In genomic region chr18:78849458-78849857, GRCh38 we compare ENCODE assay signal across 33 cellular contexts.
DNase-seq lines count a peak whose midpoint lies in the region; ATAC-seq, FAIRE-seq and TF ChIP-seq lines count a peak whose summit lies in the region.
"Had no signal": no experiment of that assay in that cellular context is flagged by ENCODE, and none has a peak within 500 bp of the region (broad histone marks: within the 10 kb centered on the region; RNA-seq: fewer than 3 reads in every experiment).

No MANE protein-coding gene starts in this region.

- WGBS in HepG2 (ENCODE audit: low lambda C conversion rate): 0% methylated on average over 2 of the region's 2 CpGs
- no CpG with 5 or more reads among the region's 2 CpGs for WGBS in right lobe of liver (ENCODE audit: insufficient coverage, low coverage, low lambda C conversion rate, missing lambda C conversion rate)
- WGBS in esophagus muscularis mucosa: 65% methylated on average over 2 of the region's 2 CpGs

- POLR2A ChIA-PET in HepG2 (lab: Yijun Ruan, JAX): no interaction called here

- H3K27me3 ChIP-seq in HepG2 (ENCODE audit: control insufficient read depth in 1 of 2, insufficient read depth in 2 of 2, low read length in 2 of 2): no peaks in the 10 kb centered on the region; a peak in 1 of 5 replicates
- no peaks in the 10 kb centered on the region for H3K27me3 ChIP-seq in right lobe of liver
- H3K27me3 ChIP-seq in esophagus muscularis mucosa: peaks cover 0 to 3% (median under 1%) of the 10 kb centered on the region in 4 donors
- H3K27me3 ChIP-seq: BE2C; BLaER1; BLaER1 treated with 17β-estradiol and CSF1 and Interleukin-3, amounts not matched to agents 10 nM and 100 nM had no signal

- H3K36me3 ChIP-seq in HepG2 (replicated peaks in 1 of 2; ENCODE audit: control insufficient read depth in 1 of 2, insufficient read depth in 2 of 2, low read length in 2 of 2): no peaks in the 10 kb centered on the region
- no peaks in the 10 kb centered on the region for H3K36me3 ChIP-seq in right lobe of liver
- H3K36me3 ChIP-seq in esophagus muscularis mucosa: no peaks in the 10 kb centered on the region
- H3K36me3 ChIP-seq: BE2C; BLaER1; BLaER1 treated with 17β-estradiol and CSF1 and Interleukin-3, amounts not matched to agents 10 nM and 100 nM had no signal

- FAIRE-seq in HepG2 (lab: Jason Lieb, UNC): no peak
- FAIRE-seq: A204.1, A549, D721Med had no signal

- H3K27ac ChIP-seq in HepG2 (ENCODE audit: extremely low read length, insufficient read depth, low read length) (no peak overlapping the region), right lobe of liver (no peak overlapping the region), esophagus muscularis mucosa (replicated peaks in 1 of 4) (no peak overlapping the region)
- H3K27ac ChIP-seq: 22Rv1; A549; BLaER1; BLaER1 treated with 17β-estradiol and CSF1 and Interleukin-3, amounts not matched to agents 10 nM and 100 nM; C4-2B had no signal

- no peaks in the 10 kb centered on the region for H3K4me1 ChIP-seq in HepG2 (ENCODE audit: insufficient read depth, low read length)
- no peaks in the 10 kb centered on the region for H3K4me1 ChIP-seq in right lobe of liver
- H3K4me1 ChIP-seq in esophagus muscularis mucosa: no peaks in the 10 kb centered on the region
- H3K4me1 ChIP-seq: A549; BE2C; BLaER1; BLaER1 treated with 17β-estradiol and CSF1 and Interleukin-3, amounts not matched to agents 10 nM and 100 nM; Caco-2 had no signal

- TF ChIP-seq CTCF in HepG2 (CRISPR knock-in tag; IDR thresholded peaks at IDR 0.05): no peak
- no peak for TF ChIP-seq CTCF in right lobe of liver (IDR thresholded peaks at IDR 0.05)
- TF ChIP-seq CTCF in esophagus muscularis mucosa (IDR thresholded peaks at IDR 0.05): no peak

- no peak for TF ChIP-seq EP300 in HepG2 (IDR thresholded peaks at IDR 0.05; ENCODE audit: low read depth in 2 of 2, low read length in 2 of 2)
- no peak for TF ChIP-seq EP300 in HepG2 (CRISPR knock-in tag; IDR thresholded peaks at IDR 0.05; ENCODE audit: borderline replicate concordance)
- no peak for TF ChIP-seq EP300 in esophagus muscularis mucosa (IDR thresholded peaks at IDR 0.05)

- intact Hi-C loops in HepG2 (cut with micrococcal nuclease; ENCODE audit: unreplicated experiment): no loop called here
- intact Hi-C loops in right lobe of liver (cut with DNase I): no loop called here
- intact Hi-C loops in esophagus muscularis mucosa (cut with DNase I): no loop called here

- H4K20me1 ChIP-seq in HepG2 (ENCODE audit: insufficient read depth, low read length): no peaks in the 10 kb centered on the region
- H4K20me1 ChIP-seq: BLaER1; BLaER1 treated with 17β-estradiol and CSF1 and Interleukin-3, amounts not matched to agents 10 nM and 100 nM had no signal

- TF ChIP-seq RAD21 in HepG2 (CRISPR knock-in tag; IDR thresholded peaks at IDR 0.05): no peak

- DNase-seq in HepG2 (ENCODE audit: low spot score): no peak
- DNase-seq in right lobe of liver: no peak
- DNase-seq in D341Med (ENCODE audit: low spot score): peak; percentile 8
- DNase-seq in esophagus muscularis mucosa (ENCODE audit: extremely low spot score): peak; percentile 47
- no peak for DNase-seq in SIG-M5 (lab: John Stamatoyannopoulos, UW)
- DNase-seq in retina: no peak
- DNase-seq: 8988T; ACHN; AML-193; BE2C; C1 segment of cervical spinal cord; Caco-2; Calu3; CD4-positive, alpha-beta memory T cell; CD4-positive, alpha-beta T cell; CD4-positive, CD25-positive, alpha-beta regulatory T cell; CD8-positive, alpha-beta memory T cell; CD8-positive, alpha-beta T cell; COR-L47; DMS 273 treated with DMSO at 0.1 percent for 48 hours; DMS153; DMS53; DMS79; DMS79 treated with DMSO at 0.1 percent for 48 hours; DND-41; EL had no signal

- no peak overlapping the region for H3K4me2 ChIP-seq in HepG2 (ENCODE audit: low read depth, low read length)
- H3K4me2 ChIP-seq: A549; BLaER1; BLaER1 treated with 17β-estradiol and CSF1 and Interleukin-3, amounts not matched to agents 10 nM and 100 nM had no signal

- TF ChIP-seq POLR2A in HepG2 (IDR thresholded peaks at IDR 0.05; ENCODE audit: insufficient read depth in 1 of 2, low read depth in 2 of 2, low read length in 2 of 2): no peak
- TF ChIP-seq POLR2A in right lobe of liver (IDR thresholded peaks at IDR 0.05): no peak
- no peak for TF ChIP-seq POLR2A in esophagus muscularis mucosa (IDR thresholded peaks at IDR 0.05; ENCODE audit: low read depth)

- no peak for ATAC-seq in HepG2
- ATAC-seq in right lobe of liver: no peak
- ATAC-seq: A549; CD8-positive, alpha-beta T cell had no signal

- H3K79me2 ChIP-seq in HepG2 (ENCODE audit: insufficient read depth, low read length): no peaks in the 10 kb centered on the region

- H3K4me3 ChIP-seq in HepG2 (replicated peaks in 1 of 3; ENCODE audit: insufficient read depth in 1 of 3, low read depth in 2 of 3, low read length in 3 of 3) (no peak overlapping the region), right lobe of liver (no peak overlapping the region), esophagus muscularis mucosa (no peak overlapping the region)
- H3K4me3 ChIP-seq: A549; BLaER1; BLaER1 treated with 17β-estradiol and CSF1 and Interleukin-3, amounts not matched to agents 10 nM and 100 nM had no signal

- H3K9ac ChIP-seq in HepG2 (ENCODE audit: insufficient read depth, low read depth, low read length): no peak overlapping the region
- H3K9ac ChIP-seq: BLaER1; BLaER1 treated with 17β-estradiol and CSF1 and Interleukin-3, amounts not matched to agents 10 nM and 100 nM had no signal

- peaks cover 21% of the 10 kb centered on the region for H3K9me3 ChIP-seq in HepG2 (ENCODE audit: low read length)
- H3K9me3 ChIP-seq in right lobe of liver: no peaks in the 10 kb centered on the region
- peaks cover 0 to 13% (median 9%) of the 10 kb centered on the region in 4 donors for H3K9me3 ChIP-seq in esophagus muscularis mucosa
- H3K9me3 ChIP-seq: A549, BE2C, Caco-2 had no signal

- CTCF ChIA-PET in HepG2 (lab: Yijun Ruan, JAX; ENCODE audit: low intra/inter-chr PET ratio, low total read pairs): no interaction called here

- no peak overlapping the region for H2AFZ ChIP-seq in HepG2 (ENCODE audit: low read length)

- in situ Hi-C loops in HepG2 (cut with HindIII; ENCODE audit: extremely low pct_ligation_motif_present, low pct_unique_long_range_greater_than_20kb): no loop called here

- BruUV-seq in HepG2 (replicated peaks; lab: Mats Ljungman, UMichigan): no TSS peak

TF ChIP-seq in HepG2, 621 proteins besides CTCF, POLR2A, EP300 and RAD21:
- no peak for TF ChIP-seq MATR3 (CRISPR knock-in tag; IDR thresholded peaks at IDR 0.05)
- peak; percentile 99 for TF ChIP-seq MNT (IDR thresholded peaks at IDR 0.05)

Comparison
In these comparisons a context has a peak if more than half of its experiments do, and no peak if none do; other contexts are left out.
1. DNase-seq: peak in D341Med (single experiment) and esophagus muscularis mucosa (single experiment); none in HepG2 (single experiment), right lobe of liver (0 of 3), SIG-M5 (single experiment) and retina (single experiment).